7 cellular contexts compared by ENCODE assay signal in the genomic region with DNA sequence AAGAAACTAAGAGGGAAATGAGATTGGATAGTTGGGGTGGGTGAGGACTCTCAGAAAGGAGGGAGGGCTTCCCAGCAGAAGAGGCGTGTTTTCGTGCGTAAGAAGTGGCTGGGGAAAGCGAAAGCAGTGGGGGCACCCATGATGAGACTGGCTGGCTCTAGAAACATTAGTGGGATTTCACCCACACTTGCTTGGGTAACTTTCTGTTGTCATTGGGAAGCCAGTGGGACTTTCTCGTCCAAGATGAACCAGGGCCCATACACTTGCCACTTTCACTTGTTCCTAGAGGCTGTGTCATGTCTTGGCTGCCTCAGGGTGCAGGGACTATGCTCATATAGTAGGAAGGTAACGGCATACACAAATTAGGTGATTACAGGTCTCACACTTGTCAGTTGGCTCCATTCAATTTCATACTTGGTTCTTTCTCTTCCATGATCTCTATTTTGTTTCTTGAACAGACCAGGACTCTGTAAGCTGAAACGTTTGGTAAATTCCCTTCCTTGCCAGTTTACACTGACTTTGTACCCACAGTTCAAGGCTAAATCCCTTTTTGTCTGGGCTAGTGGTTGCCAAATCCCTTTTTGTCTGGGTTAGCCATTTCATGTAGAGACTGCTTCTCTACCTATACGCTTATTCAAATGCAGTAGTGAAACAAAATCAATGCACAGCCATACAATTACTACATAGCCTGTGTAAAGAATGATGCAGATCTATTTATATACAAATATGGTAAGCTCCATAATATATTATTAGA. TPM values are rescaled to one million over a fixed set of nuclear protein-coding genes. Genes with fewer than 3 reads are reported as not detected.
DNase-seq lines count a peak whose midpoint lies in the region; ATAC-seq and TF ChIP-seq lines count a peak whose summit lies in the region.

No MANE protein-coding gene starts in this region.

- H3K27me3 Mint-ChIP-seq in T-helper 1 cell treated with Interleukin-12 subunit alpha and Interleukin-12 subunit beta and Interleukin-4 antibody, amounts not matched to agents 30 μg/mL and 1 μg/mL, for 36 hours (ENCODE audit: low read depth) = no peaks in the 10 kb centered on the region
- H3K27me3 Mint-ChIP-seq in stimulated activated naive CD8-positive, alpha-beta T cell treated with anti-CD3 and anti-CD28 coated beads, Interleukin-15, Interleukin-2, amounts not matched to agents 100 ng/mL and 50 ng/mL, for 24 hours = no peaks in the 10 kb centered on the region

- H3K4me3 ChIP-seq in right atrium auricular region = no peak overlapping the region

- peaks cover 28% of the 10 kb centered on the region for H3K4me1 Mint-ChIP-seq in T-helper 1 cell treated with Interleukin-12 subunit alpha and Interleukin-12 subunit beta and Interleukin-4 antibody, amounts not matched to agents 30 μg/mL and 1 μg/mL, for 36 hours (ENCODE audit: low read depth)
- H3K4me1 Mint-ChIP-seq in stimulated activated naive CD8-positive, alpha-beta T cell treated with anti-CD3 and anti-CD28 coated beads, Interleukin-15, Interleukin-2, amounts not matched to agents 100 ng/mL and 50 ng/mL, for 24 hours (ENCODE audit: low read depth) = peaks cover 50% of the 10 kb centered on the region

- H3K36me3 Mint-ChIP-seq in T-helper 1 cell treated with Interleukin-12 subunit alpha and Interleukin-12 subunit beta and Interleukin-4 antibody, amounts not matched to agents 30 μg/mL and 1 μg/mL, for 36 hours (ENCODE audit: low read depth) = no peaks in the 10 kb centered on the region
- peaks cover 4% of the 10 kb centered on the region for H3K36me3 Mint-ChIP-seq in stimulated activated naive CD8-positive, alpha-beta T cell treated with anti-CD3 and anti-CD28 coated beads, Interleukin-15, Interleukin-2, amounts not matched to agents 100 ng/mL and 50 ng/mL, for 24 hours (ENCODE audit: low read depth)

- peak overlapping the region; percentile 60 for H3K27ac Mint-ChIP-seq in T-helper 1 cell treated with Interleukin-12 subunit alpha and Interleukin-12 subunit beta and Interleukin-4 antibody, amounts not matched to agents 30 μg/mL and 1 μg/mL, for 36 hours
- H3K27ac Mint-ChIP-seq in stimulated activated naive CD8-positive, alpha-beta T cell treated with anti-CD3 and anti-CD28 coated beads, Interleukin-15, Interleukin-2, amounts not matched to agents 100 ng/mL and 50 ng/mL, for 24 hours = peak overlapping the region; percentile 83

- H3K27me3 ChIP-seq in right atrium auricular region = no peaks in the 10 kb centered on the region

- DNase-seq in central memory CD4-positive, alpha-beta T cell = peak; percentile 55
- no peak for DNase-seq in HCEC 1CT
- no peak for DNase-seq in right atrium auricular region (ENCODE audit: low spot score)

- H3K9me3 Mint-ChIP-seq in T-helper 1 cell treated with Interleukin-12 subunit alpha and Interleukin-12 subunit beta and Interleukin-4 antibody, amounts not matched to agents 30 μg/mL and 1 μg/mL, for 36 hours = no peaks in the 10 kb centered on the region
- peaks cover 4% of the 10 kb centered on the region for H3K9me3 Mint-ChIP-seq in stimulated activated naive CD8-positive, alpha-beta T cell treated with anti-CD3 and anti-CD28 coated beads, Interleukin-15, Interleukin-2, amounts not matched to agents 100 ng/mL and 50 ng/mL, for 24 hours

- no peak overlapping the region for H3K27ac ChIP-seq in right atrium auricular region

- no peaks in the 10 kb centered on the region for H3K9me3 ChIP-seq in right atrium auricular region

- H3K4me1 ChIP-seq in right atrium auricular region = no peaks in the 10 kb centered on the region

- ATAC-seq in GM21576 (IDR thresholded peaks at IDR 0.05; ENCODE audit: unreplicated experiment) (peak; percentile 47), HG03378 (IDR thresholded peaks at IDR 0.05; ENCODE audit: unreplicated experiment) (no peak)

- TF ChIP-seq CTCF in right atrium auricular region (IDR thresholded peaks at IDR 0.05) = no peak

- H3K4me3 Mint-ChIP-seq in T-helper 1 cell treated with Interleukin-12 subunit alpha and Interleukin-12 subunit beta and Interleukin-4 antibody, amounts not matched to agents 30 μg/mL and 1 μg/mL, for 36 hours = peak overlapping the region; percentile 38
- peak overlapping the region; percentile 61 for H3K4me3 Mint-ChIP-seq in stimulated activated naive CD8-positive, alpha-beta T cell treated with anti-CD3 and anti-CD28 coated beads, Interleukin-15, Interleukin-2, amounts not matched to agents 100 ng/mL and 50 ng/mL, for 24 hours

- no peaks in the 10 kb centered on the region for H3K36me3 ChIP-seq in right atrium auricular region

RNA-seq across cellular contexts. Expression of a gene that starts 42.0 kb away (rescaled TPM):
- total RNA-seq in right atrium auricular region = under 1 TPM in 1 of 2 donors, not detected in 1; 0.16 TPM

RNA-seq across cellular contexts. Expression of a gene that starts 50.7 kb away (rescaled TPM):
- 100 to 1,000 TPM in 1 of 2 donors, 10 to 100 TPM in 1; 71.9 to 124 TPM for total RNA-seq in right atrium auricular region
